In the genomic region with DNA sequence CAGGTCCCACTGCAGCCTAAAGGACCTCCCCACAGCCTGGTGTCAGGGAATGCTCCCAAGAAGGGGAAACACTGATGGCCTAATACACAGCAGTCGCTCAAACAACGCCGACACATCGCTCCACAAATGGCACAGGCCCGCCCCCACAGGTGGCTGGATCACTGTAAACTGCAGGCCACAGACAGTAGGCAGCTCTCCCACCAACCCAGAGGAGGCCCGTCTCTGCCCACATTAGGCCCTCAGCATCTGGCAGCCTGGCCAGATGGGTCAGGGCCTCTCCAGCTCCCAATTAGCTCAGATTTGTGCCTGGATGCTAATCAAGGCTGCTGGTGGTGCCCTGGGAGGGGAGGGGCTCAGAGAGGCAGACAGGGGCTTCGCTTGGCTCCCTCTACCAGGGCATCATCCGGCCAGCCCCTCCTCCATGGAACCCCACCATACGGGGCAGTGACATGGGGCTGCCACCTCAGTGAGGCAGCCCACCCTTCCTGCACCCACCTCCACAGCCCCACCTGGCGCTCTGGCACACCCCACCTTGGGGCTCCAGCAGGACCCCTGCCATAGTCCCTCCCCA, we compare ENCODE assay signal across 11 cellular contexts. TPM values are rescaled to one million over a fixed set of nuclear protein-coding genes. Genes with fewer than 3 reads are reported as not detected.
DNase-seq lines count a peak whose midpoint lies in the region; ATAC-seq lines count a peak whose summit lies in the region.
"Had no signal": no experiment of that assay in that cellular context is flagged by ENCODE, and none has a peak within 500 bp of the region (broad histone marks: within the 10 kb centered on the region; RNA-seq: fewer than 3 reads in every experiment).

No MANE protein-coding gene starts in this region.

- H3K4me1 ChIP-seq in right cardiac atrium (ENCODE audit: control insufficient read depth, insufficient read depth, low read length) (peaks cover 2% of the 10 kb centered on the region), skeletal muscle tissue (ENCODE audit: control insufficient read depth in 3 of 3, insufficient read depth in 3 of 3, low read length in 3 of 3) (peaks cover 55 to 91% (median 80%) of the 10 kb centered on the region in 3 donors)

- H3K36me3 ChIP-seq in skeletal muscle tissue (ENCODE audit: control insufficient read depth in 3 of 3, insufficient read depth in 3 of 3, low read length in 3 of 3): no peaks in the 10 kb centered on the region

- H3K4me1 Mint-ChIP-seq in activated CD8-positive, alpha-beta memory T cell treated with anti-CD3 and anti-CD28 coated beads, Interleukin-2, amount 10 ng/mL, durations not matched to agents 7 days and 5 days: no peaks in the 10 kb centered on the region
- no peaks in the 10 kb centered on the region for H3K4me1 Mint-ChIP-seq in activated CD8-positive, alpha-beta T cell treated with anti-CD3 and anti-CD28 coated beads, Interleukin-2, amount 10 ng/mL, durations not matched to agents 7 days and 5 days (ENCODE audit: low read depth)
- H3K4me1 Mint-ChIP-seq: activated naive CD4-positive, alpha-beta T cell treated with anti-CD3 and anti-CD28 coated beads, Interleukin-2, amount 50 U/mL, for 24 hours had no signal

- CTCF ChIA-PET in activated CD8-positive, alpha-beta memory T cell treated with anti-CD3 and anti-CD28 coated beads, Interleukin-2, amount 10 ng/mL, durations not matched to agents 7 days and 5 days (lab: Charles Lee): no interaction called here
- CTCF ChIA-PET in activated CD8-positive, alpha-beta T cell treated with anti-CD3 and anti-CD28 coated beads, Interleukin-2, amount 10 ng/mL, durations not matched to agents 7 days and 5 days (lab: Charles Lee): no interaction called here

- H3K36me3 Mint-ChIP-seq in activated CD8-positive, alpha-beta memory T cell treated with anti-CD3 and anti-CD28 coated beads, Interleukin-2, amount 10 ng/mL, durations not matched to agents 7 days and 5 days: no peaks in the 10 kb centered on the region
- H3K36me3 Mint-ChIP-seq in activated CD8-positive, alpha-beta T cell treated with anti-CD3 and anti-CD28 coated beads, Interleukin-2, amount 10 ng/mL, durations not matched to agents 7 days and 5 days (ENCODE audit: low read depth): no peaks in the 10 kb centered on the region
- H3K36me3 Mint-ChIP-seq: activated naive CD4-positive, alpha-beta T cell treated with anti-CD3 and anti-CD28 coated beads, Interleukin-2, amount 50 U/mL, for 24 hours had no signal

- H3K4me3 Mint-ChIP-seq in activated CD8-positive, alpha-beta memory T cell treated with anti-CD3 and anti-CD28 coated beads, Interleukin-2, amount 10 ng/mL, durations not matched to agents 7 days and 5 days: no peak overlapping the region
- H3K4me3 Mint-ChIP-seq in activated CD8-positive, alpha-beta T cell treated with anti-CD3 and anti-CD28 coated beads, Interleukin-2, amount 10 ng/mL, durations not matched to agents 7 days and 5 days: no peak overlapping the region
- H3K4me3 Mint-ChIP-seq: activated naive CD4-positive, alpha-beta T cell treated with anti-CD3 and anti-CD28 coated beads, Interleukin-2, amount 50 U/mL, for 24 hours had no signal

- no peak overlapping the region for H3K27ac Mint-ChIP-seq in activated CD8-positive, alpha-beta memory T cell treated with anti-CD3 and anti-CD28 coated beads, Interleukin-2, amount 10 ng/mL, durations not matched to agents 7 days and 5 days
- no peak overlapping the region for H3K27ac Mint-ChIP-seq in activated CD8-positive, alpha-beta T cell treated with anti-CD3 and anti-CD28 coated beads, Interleukin-2, amount 10 ng/mL, durations not matched to agents 7 days and 5 days
- H3K27ac Mint-ChIP-seq: activated naive CD4-positive, alpha-beta T cell treated with anti-CD3 and anti-CD28 coated beads, Interleukin-2, amount 50 U/mL, for 24 hours had no signal

- H3K27me3 ChIP-seq in right cardiac atrium (ENCODE audit: control insufficient read depth, insufficient read depth): no peaks in the 10 kb centered on the region
- no peaks in the 10 kb centered on the region for H3K27me3 ChIP-seq in skeletal muscle tissue (ENCODE audit: control insufficient read depth in 3 of 3, insufficient read depth in 3 of 3, low read length in 3 of 3)

- H3K9me3 ChIP-seq in right cardiac atrium (ENCODE audit: control insufficient read depth, low read length) (no peaks in the 10 kb centered on the region), skeletal muscle tissue (ENCODE audit: control insufficient read depth in 3 of 3, low read length in 3 of 3) (no peaks in the 10 kb centered on the region)

- intact Hi-C loops in right cardiac atrium (cut with DNase I): no loop called here

- 85% methylated on average over 10 of the region's 10 CpGs for WGBS in right cardiac atrium

- H3K27ac ChIP-seq in right cardiac atrium (ENCODE audit: low read length) (peak overlapping the region; percentile 59), skeletal muscle tissue (ENCODE audit: low read depth, low read length) (peak overlapping the region; percentile 91)
- H3K27ac ChIP-seq: 22Rv1 had no signal

- no peaks in the 10 kb centered on the region for H3K27me3 Mint-ChIP-seq in activated CD8-positive, alpha-beta memory T cell treated with anti-CD3 and anti-CD28 coated beads, Interleukin-2, amount 10 ng/mL, durations not matched to agents 7 days and 5 days
- no peaks in the 10 kb centered on the region for H3K27me3 Mint-ChIP-seq in activated CD8-positive, alpha-beta T cell treated with anti-CD3 and anti-CD28 coated beads, Interleukin-2, amount 10 ng/mL, durations not matched to agents 7 days and 5 days (ENCODE audit: low read depth)
- H3K27me3 Mint-ChIP-seq: activated naive CD4-positive, alpha-beta T cell treated with anti-CD3 and anti-CD28 coated beads, Interleukin-2, amount 50 U/mL, for 24 hours had no signal

- no peak for ATAC-seq in activated CD8-positive, alpha-beta memory T cell treated with anti-CD3 and anti-CD28 coated beads, Interleukin-2, amount 10 ng/mL, durations not matched to agents 7 days and 5 days
- no peak for ATAC-seq in right cardiac atrium
- ATAC-seq in activated CD8-positive, alpha-beta T cell treated with anti-CD3 and anti-CD28 coated beads, Interleukin-2, amount 10 ng/mL, durations not matched to agents 7 days and 5 days: no peak
- no peak for ATAC-seq in GM19467 (IDR thresholded peaks at IDR 0.05; ENCODE audit: unreplicated experiment)

- H3K4me3 ChIP-seq in right cardiac atrium (ENCODE audit: low read length) (no peak overlapping the region), skeletal muscle tissue (ENCODE audit: low read length in 3 of 3) (peak overlapping the region in 1 of 3 donors; percentile 22)

- DNase-seq in NCI-H2171 treated with DMSO at 0.1 percent for 48 hours (lab: John Stamatoyannopoulos, UW) (peak; percentile 19), NCI-H2171 (lab: John Stamatoyannopoulos, UW) (no peak), right cardiac atrium (peak in 2 of 3 donors; percentile 11 to 32), NCI-H510A (lab: John Stamatoyannopoulos, UW) (no peak)
- peak; percentile 36 for DNase-seq in activated CD8-positive, alpha-beta memory T cell treated with anti-CD3 and anti-CD28 coated beads, Interleukin-2, amount 10 ng/mL, durations not matched to agents 7 days and 5 days
- DNase-seq in activated CD8-positive, alpha-beta T cell treated with anti-CD3 and anti-CD28 coated beads, Interleukin-2, amount 10 ng/mL, durations not matched to agents 7 days and 5 days: no peak
- DNase-seq: NK-92 treated with Interleukin-12 subunit alpha and Interleukin-12 subunit beta, amount 100 ng/mL, for 24 hours had no signal

- POLR2A ChIA-PET in activated CD8-positive, alpha-beta T cell treated with anti-CD3 and anti-CD28 coated beads, Interleukin-2, amount 10 ng/mL, durations not matched to agents 7 days and 5 days (lab: Charles Lee): no interaction called here

- peak overlapping the region in 2 of 3 donors; percentile 27 to 77 for H3K9ac ChIP-seq in skeletal muscle tissue (ENCODE audit: low read depth in 1 of 3, low read length in 3 of 3)

- no peaks in the 10 kb centered on the region for H3K9me3 Mint-ChIP-seq in activated CD8-positive, alpha-beta memory T cell treated with anti-CD3 and anti-CD28 coated beads, Interleukin-2, amount 10 ng/mL, durations not matched to agents 7 days and 5 days (ENCODE audit: low read depth)
- H3K9me3 Mint-ChIP-seq in activated CD8-positive, alpha-beta T cell treated with anti-CD3 and anti-CD28 coated beads, Interleukin-2, amount 10 ng/mL, durations not matched to agents 7 days and 5 days (ENCODE audit: insufficient read depth): no peaks in the 10 kb centered on the region
- H3K9me3 Mint-ChIP-seq: activated naive CD4-positive, alpha-beta T cell treated with anti-CD3 and anti-CD28 coated beads, Interleukin-2, amount 50 U/mL, for 24 hours had no signal

RNA-seq across cellular contexts. Expression of a gene that starts 42.7 kb away (rescaled TPM):
- under 1 TPM in 1 of 2 experiments, not detected in 1; 0.63 TPM for total RNA-seq in activated CD8-positive, alpha-beta memory T cell treated with anti-CD3 and anti-CD28 coated beads, Interleukin-2, amount 10 ng/mL, durations not matched to agents 7 days and 5 days
- total RNA-seq in right cardiac atrium (100 to 1,000 TPM in 2 of 4 donors, 10 to 100 TPM in 2; 79.7 to 134 (median 106) TPM), skeletal muscle tissue (4.7 TPM)
- 105 TPM for polyA plus RNA-seq in right cardiac atrium
- not detected for total RNA-seq in activated CD8-positive, alpha-beta T cell treated with anti-CD3 and anti-CD28 coated beads, Interleukin-2, amount 10 ng/mL, durations not matched to agents 7 days and 5 days

Comparison
In these comparisons a context has a peak if more than half of its experiments do, and no peak if none do; other contexts are left out.
1. DNase-seq: peak in NCI-H2171 treated with DMSO at 0.1 percent for 48 hours (single experiment), activated CD8-positive, alpha-beta memory T cell treated with anti-CD3 and anti-CD28 coated beads, Interleukin-2, amount 10 ng/mL, durations not matched to agents 7 days and 5 days (single experiment) and right cardiac atrium (2 of 3); none in NCI-H2171 (single experiment), activated CD8-positive, alpha-beta T cell treated with anti-CD3 and anti-CD28 coated beads, Interleukin-2, amount 10 ng/mL, durations not matched to agents 7 days and 5 days (single experiment) and NCI-H510A (single experiment).
2. RNA of a gene that starts 42.7 kb away (total RNA-seq): 79.7 to 134 TPM in right cardiac atrium; 4.7 TPM in skeletal muscle tissue (single experiment), 0.63 TPM in activated CD8-positive, alpha-beta memory T cell treated with anti-CD3 and anti-CD28 coated beads, Interleukin-2, amount 10 ng/mL, durations not matched to agents 7 days and 5 days and not detected in activated CD8-positive, alpha-beta T cell treated with anti-CD3 and anti-CD28 coated beads, Interleukin-2, amount 10 ng/mL, durations not matched to agents 7 days and 5 days; every median in the first group is over 10 times any median in the second.